In the genomic region with DNA sequence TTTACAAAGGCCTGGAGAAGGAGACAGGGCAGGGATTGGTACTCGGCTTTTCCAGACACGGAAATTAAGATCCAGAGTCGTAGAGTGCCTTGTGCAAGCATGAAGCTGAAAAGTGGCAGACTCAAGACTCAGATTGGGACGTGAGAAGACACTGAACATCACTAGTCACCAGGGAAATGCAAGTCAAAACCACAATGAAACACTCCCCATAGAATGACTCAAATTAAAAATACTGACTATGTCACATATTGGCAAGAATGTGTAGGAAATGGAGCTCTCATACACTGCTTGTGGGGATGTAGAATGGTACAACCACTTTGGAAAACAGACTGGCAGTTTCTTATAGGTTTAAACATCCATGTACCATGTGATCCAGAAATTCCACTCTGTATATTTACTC, we compare ENCODE assay signal across 16 cellular contexts.
"Had no signal": no experiment of that assay in that cellular context is flagged by ENCODE, and none has a peak within 500 bp of the region (broad histone marks: within the 10 kb centered on the region; RNA-seq: fewer than 3 reads in every experiment).

No MANE protein-coding gene starts in this region.

- H3K36me3 ChIP-seq: cardiac muscle cell, esophagus squamous epithelium, left lung, sigmoid colon had no signal

- H3K4me3 ChIP-seq: cardiac muscle cell, esophagus squamous epithelium, left lung, sigmoid colon, testis had no signal

- H3K36me3 Mint-ChIP-seq: activated naive CD8-positive, alpha-beta T cell treated with anti-CD3 and anti-CD28 coated beads, Interleukin-2, amount 10 ng/mL, durations not matched to agents 7 days and 5 days had no signal

- ATAC-seq: activated CD4-positive, CD25-positive, alpha-beta regulatory T cell treated with anti-CD3 and anti-CD28 coated beads, Interleukin-2, amount 50 U/mL, for 24 hours; left lung; T-helper 17 cell had no signal

- H3K4me3 Mint-ChIP-seq: activated CD4-positive, alpha-beta memory T cell treated with anti-CD3 and anti-CD28 coated beads, Interleukin-2, amount 10 ng/mL, durations not matched to agents 7 days and 5 days; activated naive CD8-positive, alpha-beta T cell treated with anti-CD3 and anti-CD28 coated beads, Interleukin-2, amount 10 ng/mL, durations not matched to agents 7 days and 5 days; nephron; T-helper 17 cell had no signal

- DNase-seq: activated CD4-positive, alpha-beta memory T cell treated with anti-CD3 and anti-CD28 coated beads, Interleukin-2, amount 10 ng/mL, durations not matched to agents 7 days and 5 days; activated effector memory CD4-positive, alpha-beta T cell treated with Interleukin-2 at 50 U/mL for 16 hours; activated naive CD8-positive, alpha-beta T cell treated with anti-CD3 and anti-CD28 coated beads, Interleukin-2, amount 10 ng/mL, durations not matched to agents 7 days and 5 days; esophagus squamous epithelium; foreskin melanocyte; head of caudate nucleus; left lung; mesenchymal stem cell; sigmoid colon; stimulated activated CD4-positive, alpha-beta T cell treated with anti-CD3 and anti-CD28 coated beads, Interleukin-12 subunit alpha, Interleukin-12 subunit beta, amount 100 ng/mL, for 4 hours; stimulated activated naive CD4-positive, alpha-beta T cell treated with Interleukin-2 at 50 U/mL for 16 hours; T-helper 17 cell; testis had no signal

- H3K27ac Mint-ChIP-seq: activated CD4-positive, alpha-beta memory T cell treated with anti-CD3 and anti-CD28 coated beads, Interleukin-2, amount 10 ng/mL, durations not matched to agents 7 days and 5 days; activated naive CD8-positive, alpha-beta T cell treated with anti-CD3 and anti-CD28 coated beads, Interleukin-2, amount 10 ng/mL, durations not matched to agents 7 days and 5 days; nephron; T-helper 17 cell had no signal

- H3K4me1 ChIP-seq: left lung had no signal

- H3K9me3 Mint-ChIP-seq: activated naive CD8-positive, alpha-beta T cell treated with anti-CD3 and anti-CD28 coated beads, Interleukin-2, amount 10 ng/mL, durations not matched to agents 7 days and 5 days; nephron had no signal

- H3K9me3 ChIP-seq: esophagus squamous epithelium, left lung, sigmoid colon, testis had no signal

- H3K27ac ChIP-seq: esophagus squamous epithelium, left lung, testis had no signal

- H3K27me3 ChIP-seq: cardiac muscle cell, left lung, sigmoid colon, testis had no signal

- H3K27me3 Mint-ChIP-seq: activated CD4-positive, alpha-beta memory T cell treated with anti-CD3 and anti-CD28 coated beads, Interleukin-2, amount 10 ng/mL, durations not matched to agents 7 days and 5 days had no signal
